Comparison of ENCODE assay signal across 15 cellular contexts in genomic region chr1:24726741-24727140, GRCh38. TPM values are rescaled to one million over a fixed set of nuclear protein-coding genes. Genes with fewer than 3 reads are reported as not detected.
DNase-seq lines count a peak whose midpoint lies in the region; ATAC-seq and TF ChIP-seq lines count a peak whose summit lies in the region.
"Had no signal": no experiment of that assay in that cellular context is flagged by ENCODE, and none has a peak within 500 bp of the region (broad histone marks: within the 10 kb centered on the region; RNA-seq: fewer than 3 reads in every experiment).

No MANE protein-coding gene starts in this region.

- peak overlapping the region; percentile 51 for H2AFZ ChIP-seq in IMR-90 (replicated peaks; ENCODE audit: low read length, poor library complexity)

- POLR2A ChIA-PET in IMR-90 (lab: Charles Lee; ENCODE audit: unreplicated experiment): no interaction called here
- POLR2A ChIA-PET in WTC11 (lab: Charles Lee): interaction anchor here (0.6 kb wide), 1 partner anchor 29 kb away, joined by 5 read pairs; no protein-coding TSS in a partner anchor

- H3K4me3 Mint-ChIP-seq in WTC11: no peak overlapping the region

- H3K4me1 Mint-ChIP-seq in WTC11: peaks cover 52% of the 10 kb centered on the region

- H4K5ac ChIP-seq in IMR-90 (ENCODE audit: low read depth, low read length) (peak overlapping the region; percentile 63), mesendoderm (ENCODE audit: low read length) (no peak overlapping the region)

- peak overlapping the region; percentile 82 for H4K91ac ChIP-seq in IMR-90 (ENCODE audit: insufficient read depth, low read depth, low read length)

- H3K9me3 Mint-ChIP-seq in WTC11: peaks cover 7% of the 10 kb centered on the region

- peaks cover 3 to 30% of the 10 kb centered on the region in 2 experiments; a peak in 3 of 4 replicates for H3K79me1 ChIP-seq in IMR-90 (ENCODE audit: low read depth in 1 of 2, low read length in 2 of 2)
- no peaks in the 10 kb centered on the region for H3K79me1 ChIP-seq in mesendoderm (ENCODE audit: low read length)

- DNase-seq in IMR-90 (no peak), WTC11 (ENCODE audit: low spot score) (no peak), mesendoderm (no peak), transverse colon (no peak), NAMALWA (ENCODE audit: low spot score) (no peak), body of pancreas (no peak)
- DNase-seq: activated effector memory CD4-positive, alpha-beta T cell treated with Interleukin-2 at 50 U/mL for 16 hours; DMS79; NCI-H2029; NCI-H524; pancreas; T-helper 1 cell; WERI-Rb-1 had no signal

- peak overlapping the region; percentile 89; the same call in 1 of the 2 replicates for H3K27ac ChIP-seq in IMR-90 (ENCODE audit: insufficient read depth, low read length)
- H3K27ac ChIP-seq in mesendoderm (ENCODE audit: low read depth, low read length): no peak overlapping the region
- H3K27ac ChIP-seq in transverse colon: peak overlapping the region; percentile 57 to 70 (median 64)
- H3K27ac ChIP-seq in body of pancreas: no peak overlapping the region
- H3K27ac ChIP-seq: C4-2B, pancreas, WERI-Rb-1 had no signal

- TF ChIP-seq EP300 in transverse colon (IDR thresholded peaks at IDR 0.05; ENCODE audit: low read depth): no peak

- TF ChIP-seq RAD21 in IMR-90 (IDR thresholded peaks at IDR 0.05; ENCODE audit: low read length): no peak

- no peaks in the 10 kb centered on the region for H3K79me2 ChIP-seq in mesendoderm (ENCODE audit: control insufficient read depth, insufficient read depth, low read length)

- ATAC-seq in IMR-90 (ENCODE audit: low read depth) (no peak), WTC11 (no peak), HG03565 (IDR thresholded peaks at IDR 0.05; ENCODE audit: unreplicated experiment) (no peak), body of pancreas (no peak)

- no peaks in the 10 kb centered on the region for H4K20me1 ChIP-seq in IMR-90 (ENCODE audit: insufficient read depth, low read length)

- H3K4me3 ChIP-seq in IMR-90 (ENCODE audit: insufficient read depth, low read depth, low read length) (no peak overlapping the region), mesendoderm (ENCODE audit: low read length) (no peak overlapping the region), transverse colon (no peak overlapping the region), body of pancreas (no peak overlapping the region)
- H3K4me3 ChIP-seq: pancreas had no signal

- H3K18ac ChIP-seq in IMR-90 (ENCODE audit: low read depth, low read length) (peak overlapping the region; percentile 37), mesendoderm (ENCODE audit: low read length) (peak overlapping the region; percentile 83)

- TF ChIP-seq POLR2A in IMR-90 (IDR thresholded peaks at IDR 0.05; ENCODE audit: low read depth, low read length) (no peak), transverse colon (IDR thresholded peaks at IDR 0.05) (no peak), body of pancreas (IDR thresholded peaks at IDR 0.05) (no peak)

- peaks cover 26% of the 10 kb centered on the region for H3K4me1 ChIP-seq in IMR-90 (ENCODE audit: control insufficient read depth, insufficient read depth, low read length)
- peaks cover 7% of the 10 kb centered on the region for H3K4me1 ChIP-seq in mesendoderm (ENCODE audit: control insufficient read depth, low read depth, low read length)
- H3K4me1 ChIP-seq in transverse colon: peaks cover 6 to 30% (median 11%) of the 10 kb centered on the region in 4 donors
- peaks cover 14% of the 10 kb centered on the region for H3K4me1 ChIP-seq in body of pancreas
- H3K4me1 ChIP-seq: pancreas had no signal

- no peaks in the 10 kb centered on the region for H3K27me3 ChIP-seq in IMR-90 (ENCODE audit: control insufficient read depth, insufficient read depth, low read length)
- H3K27me3 ChIP-seq in mesendoderm (ENCODE audit: insufficient read depth, low read length, poor library complexity): no peaks in the 10 kb centered on the region
- no peaks in the 10 kb centered on the region for H3K27me3 ChIP-seq in transverse colon
- no peaks in the 10 kb centered on the region for H3K27me3 ChIP-seq in body of pancreas
- H3K27me3 ChIP-seq: pancreas had no signal

- peak overlapping the region; percentile 98; the same call in 2 of the 3 replicates for H2BK15ac ChIP-seq in IMR-90 (ENCODE audit: low read depth, low read length)
- H2BK15ac ChIP-seq in mesendoderm (replicated peaks; ENCODE audit: low read depth): peak overlapping the region; percentile 87

- dilution Hi-C loops in IMR-90 (cut with HindIII; ENCODE audit: low sequenced_read_pairs, unreplicated experiment): no loop called here

- CTCF ChIA-PET in IMR-90 (lab: Yijun Ruan, JAX): interaction anchor here (0.6 kb wide), 1 partner anchor 36 kb away, joined by 3 read pairs; no protein-coding TSS in a partner anchor
- CTCF ChIA-PET in WTC11 (lab: Charles Lee): interaction anchor here (0.7 to 4.3 kb wide), 2 partner anchors 18 to 1443 kb away, joined by 3 to 24 read pairs; partner anchors contain the start of genes CLIC4 and ZNF593

- no TSS peak for BruUV-seq in IMR-90 (replicated peaks; lab: Mats Ljungman, UMichigan)

- peaks cover 20% of the 10 kb centered on the region; the same call in 1 of the 2 replicates for H3K9me1 ChIP-seq in IMR-90 (ENCODE audit: insufficient read depth, low read length)

- in situ Hi-C loops in IMR-90 (cut with MboI; ENCODE audit: low sequenced_read_pairs): no loop called here
- in situ Hi-C loops in transverse colon (cut with MboI; ENCODE audit: low pct_ligation_motif_present in 1 of 4, low pct_unique_long_range_greater_than_20kb in 1 of 4, low sequenced_read_pairs in 3 of 4): no loop called here

- H3K36me3 ChIP-seq in IMR-90 (ENCODE audit: control insufficient read depth, insufficient read depth, low read length): no peaks in the 10 kb centered on the region
- H3K36me3 ChIP-seq in mesendoderm (ENCODE audit: control insufficient read depth, insufficient read depth, low read length): no peaks in the 10 kb centered on the region
- H3K36me3 ChIP-seq in transverse colon: no peaks in the 10 kb centered on the region
- H3K36me3 ChIP-seq in body of pancreas (replicated peaks in 1 of 2; ENCODE audit: insufficient read depth in 1 of 2, low read depth in 2 of 2): no peaks in the 10 kb centered on the region
- H3K36me3 ChIP-seq: pancreas, WERI-Rb-1 had no signal

- H3K56ac ChIP-seq in IMR-90 (ENCODE audit: extremely low read depth, insufficient read depth, low read length) (no peak overlapping the region), mesendoderm (ENCODE audit: low read length) (peak overlapping the region; percentile 70)

- H3K4me2 ChIP-seq in IMR-90 (ENCODE audit: low read depth, low read length): no peak overlapping the region; the same call in 1 of the 2 replicates
- no peak overlapping the region for H3K4me2 ChIP-seq in mesendoderm (ENCODE audit: low read length)

- WGBS in IMR-90 (ENCODE audit: extremely low coverage in 2 of 2, insufficient read length in 1 of 2), 2 experiments: 100% methylated on average over 1 of the region's 4 CpGs; no CpG with 5 or more reads in 1 of the 2 experiments
- WGBS in mesendoderm (ENCODE audit: extremely low coverage, insufficient coverage, low lambda C conversion rate): no CpG with 5 or more reads among the region's 4 CpGs
- WGBS in transverse colon (ENCODE audit: low coverage in 1 of 2), 2 donors: 75 to 85% methylated on average over 3 to 4 of the region's 4 CpGs
- 82 to 89% methylated on average over 4 of the region's 4 CpGs for WGBS in body of pancreas, 2 donors

- H3K23ac ChIP-seq in IMR-90 (ENCODE audit: low read depth, low read length) (peak overlapping the region; percentile 90; the same call in 1 of the 2 replicates), mesendoderm (ENCODE audit: low read length) (no peak overlapping the region)

- H2AK5ac ChIP-seq in IMR-90 (ENCODE audit: low read depth, low read length) (peak overlapping the region; percentile 95), mesendoderm (ENCODE audit: low read length) (peak overlapping the region; percentile 92)

- H3K36me3 Mint-ChIP-seq in WTC11: peaks cover 4% of the 10 kb centered on the region; the same call in 1 of the 2 replicates

- H3K27me3 Mint-ChIP-seq in WTC11 (ENCODE audit: low read depth): no peaks in the 10 kb centered on the region

- H3K9ac ChIP-seq in IMR-90 (ENCODE audit: low read depth, low read length): no peak overlapping the region
- H3K9ac ChIP-seq in mesendoderm (ENCODE audit: low read length): no peak overlapping the region

- H4K8ac ChIP-seq in IMR-90 (ENCODE audit: low read depth in 2 of 2, low read length in 2 of 2) (peak overlapping the region; percentile 70 to 96; a peak in 3 of 4 replicates), mesendoderm (ENCODE audit: low read depth, low read length) (no peak overlapping the region)

- H2BK20ac ChIP-seq in IMR-90 (ENCODE audit: low read depth, low read length): peak overlapping the region; percentile 94

- H3K4ac ChIP-seq in IMR-90 (ENCODE audit: low read depth, low read length) (peak overlapping the region; percentile 97), mesendoderm (ENCODE audit: low read depth, low read length) (peak overlapping the region; percentile 46)

- H3K9me3 ChIP-seq in IMR-90 (ENCODE audit: control insufficient read depth, insufficient read depth, low read length) (no peaks in the 10 kb centered on the region), transverse colon (no peaks in the 10 kb centered on the region), body of pancreas (no peaks in the 10 kb centered on the region)
- H3K9me3 ChIP-seq: pancreas had no signal

- TF ChIP-seq CTCF in IMR-90 (conservative IDR thresholded peaks at IDR 0.05; ENCODE audit: low read depth, low read length) (no peak), WTC11 (IDR thresholded peaks at IDR 0.05) (no peak), transverse colon (IDR thresholded peaks at IDR 0.05) (no peak), body of pancreas (IDR thresholded peaks at IDR 0.05) (no peak)

- intact Hi-C loops in IMR-90 (cut with micrococcal nuclease) (no loop called here), transverse colon (cut with DNase I; ENCODE audit: low total_unique reads) (no loop called here), body of pancreas (cut with DNase I) (no loop called here)

- peak overlapping the region; percentile 95 for H2BK120ac ChIP-seq in IMR-90 (ENCODE audit: low read depth, low read length)
- H2BK120ac ChIP-seq in mesendoderm (ENCODE audit: low read depth, low read length): no peak overlapping the region

- peak overlapping the region; percentile 96; the same call in 1 of the 2 replicates for H3K14ac ChIP-seq in IMR-90 (replicated peaks; ENCODE audit: low read depth, low read length)

- H3K27ac Mint-ChIP-seq in WTC11: peak overlapping the region; percentile 80

- H2BK5ac ChIP-seq in IMR-90 (ENCODE audit: low read depth, low read length, poor library complexity, severe bottlenecking): peak overlapping the region; percentile 92
- peak overlapping the region; percentile 84 for H2BK5ac ChIP-seq in mesendoderm (ENCODE audit: low read length)

- peak overlapping the region; percentile 97 for H2AK9ac ChIP-seq in IMR-90 (replicated peaks; ENCODE audit: low read depth, low read length, poor library complexity)

RNA-seq across cellular contexts. Expression of gene CLIC4, which starts 18.5 kb away (rescaled TPM):
- total RNA-seq in IMR-90 (2012; rRNA removed) (392 and 524 TPM in 2 replicates), WTC11 (2021) (248 to 262 TPM (median 260 TPM) in 3 replicates), transverse colon (100 to 1,000 TPM in 1 of 4 donors, 10 to 100 TPM in 3; 52.4 to 107 (median 65.0) TPM), body of pancreas (10 to 100 TPM; 58.1 to 78.8 TPM)
- 194 and 242 TPM in 2 replicates for polyA plus RNA-seq in IMR-90 (2012; rRNA removed)
- polyA plus RNA-seq in IMR-90 (2012; cell fraction: cytosol; rRNA removed): 181 and 264 TPM in 2 replicates
- 149 and 183 TPM in 2 replicates for polyA plus RNA-seq in IMR-90 (2012; cell fraction: nucleus; rRNA removed; ENCODE audit: low replicate concordance)
- 150 TPM for polyA plus RNA-seq in mesendoderm (2013, experiment 1 of 2)
- 151 TPM for polyA plus RNA-seq in mesendoderm (2013, experiment 2 of 2)

Comparison
In these comparisons a context has a peak if more than half of its experiments do, and no peak if none do; other contexts are left out.
1. H3K27ac ChIP-seq: peak in IMR-90 (single experiment) and transverse colon (4 of 4); none in mesendoderm (single experiment) and body of pancreas (0 of 4).